Comparison of ENCODE assay signal across 1 cellular context in genomic region chr2:240868286-240869108, GRCh38.
TF ChIP-seq lines count a peak whose summit lies in the region.

Gene AGXT (plus strand): TSS chr2:240868824. CDS start chr2:240868866, 42 bp downstream.

TF ChIP-seq in HepG2, 621 proteins besides CTCF, POLR2A, EP300 and RAD21 (continued from another document and continues in another):
- TF ChIP-seq, protein P1, sequence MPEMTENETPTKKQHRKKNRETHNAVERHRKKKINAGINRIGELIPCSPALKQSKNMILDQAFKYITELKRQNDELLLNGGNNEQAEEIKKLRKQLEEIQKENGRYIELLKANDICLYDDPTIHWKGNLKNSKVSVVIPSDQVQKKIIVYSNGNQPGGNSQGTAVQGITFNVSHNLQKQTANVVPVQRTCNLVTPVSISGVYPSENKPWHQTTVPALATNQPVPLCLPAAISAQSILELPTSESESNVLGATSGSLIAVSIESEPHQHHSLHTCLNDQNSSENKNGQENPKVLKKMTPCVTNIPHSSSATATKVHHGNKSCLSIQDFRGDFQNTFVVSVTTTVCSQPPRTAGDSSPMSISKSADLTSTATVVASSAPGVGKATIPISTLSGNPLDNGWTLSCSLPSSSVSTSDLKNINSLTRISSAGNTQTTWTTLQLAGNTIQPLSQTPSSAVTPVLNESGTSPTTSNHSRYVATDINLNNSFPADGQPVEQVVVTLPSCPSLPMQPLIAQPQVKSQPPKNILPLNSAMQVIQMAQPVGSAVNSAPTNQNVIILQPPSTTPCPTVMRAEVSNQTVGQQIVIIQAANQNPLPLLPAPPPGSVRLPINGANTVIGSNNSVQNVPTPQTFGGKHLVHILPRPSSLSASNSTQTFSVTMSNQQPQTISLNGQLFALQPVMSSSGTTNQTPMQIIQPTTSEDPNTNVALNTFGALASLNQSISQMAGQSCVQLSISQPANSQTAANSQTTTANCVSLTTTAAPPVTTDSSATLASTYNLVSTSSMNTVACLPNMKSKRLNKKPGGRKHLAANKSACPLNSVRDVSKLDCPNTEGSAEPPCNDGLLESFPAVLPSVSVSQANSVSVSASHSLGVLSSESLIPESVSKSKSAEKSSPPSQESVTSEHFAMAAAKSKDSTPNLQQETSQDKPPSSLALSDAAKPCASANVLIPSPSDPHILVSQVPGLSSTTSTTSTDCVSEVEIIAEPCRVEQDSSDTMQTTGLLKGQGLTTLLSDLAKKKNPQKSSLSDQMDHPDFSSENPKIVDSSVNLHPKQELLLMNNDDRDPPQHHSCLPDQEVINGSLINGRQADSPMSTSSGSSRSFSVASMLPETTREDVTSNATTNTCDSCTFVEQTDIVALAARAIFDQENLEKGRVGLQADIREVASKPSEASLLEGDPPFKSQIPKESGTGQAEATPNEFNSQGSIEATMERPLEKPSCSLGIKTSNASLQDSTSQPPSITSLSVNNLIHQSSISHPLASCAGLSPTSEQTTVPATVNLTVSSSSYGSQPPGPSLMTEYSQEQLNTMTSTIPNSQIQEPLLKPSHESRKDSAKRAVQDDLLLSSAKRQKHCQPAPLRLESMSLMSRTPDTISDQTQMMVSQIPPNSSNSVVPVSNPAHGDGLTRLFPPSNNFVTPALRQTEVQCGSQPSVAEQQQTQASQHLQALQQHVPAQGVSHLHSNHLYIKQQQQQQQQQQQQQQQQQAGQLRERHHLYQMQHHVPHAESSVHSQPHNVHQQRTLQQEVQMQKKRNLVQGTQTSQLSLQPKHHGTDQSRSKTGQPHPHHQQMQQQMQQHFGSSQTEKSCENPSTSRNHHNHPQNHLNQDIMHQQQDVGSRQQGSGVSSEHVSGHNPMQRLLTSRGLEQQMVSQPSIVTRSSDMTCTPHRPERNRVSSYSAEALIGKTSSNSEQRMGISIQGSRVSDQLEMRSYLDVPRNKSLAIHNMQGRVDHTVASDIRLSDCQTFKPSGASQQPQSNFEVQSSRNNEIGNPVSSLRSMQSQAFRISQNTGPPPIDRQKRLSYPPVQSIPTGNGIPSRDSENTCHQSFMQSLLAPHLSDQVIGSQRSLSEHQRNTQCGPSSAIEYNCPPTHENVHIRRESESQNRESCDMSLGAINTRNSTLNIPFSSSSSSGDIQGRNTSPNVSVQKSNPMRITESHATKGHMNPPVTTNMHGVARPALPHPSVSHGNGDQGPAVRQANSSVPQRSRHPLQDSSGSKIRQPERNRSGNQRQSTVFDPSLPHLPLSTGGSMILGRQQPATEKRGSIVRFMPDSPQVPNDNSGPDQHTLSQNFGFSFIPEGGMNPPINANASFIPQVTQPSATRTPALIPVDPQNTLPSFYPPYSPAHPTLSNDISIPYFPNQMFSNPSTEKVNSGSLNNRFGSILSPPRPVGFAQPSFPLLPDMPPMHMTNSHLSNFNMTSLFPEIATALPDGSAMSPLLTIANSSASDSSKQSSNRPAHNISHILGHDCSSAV (CRISPR knock-in tag; IDR thresholded peaks at IDR 0.05; ENCODE audit: borderline replicate concordance), result no peak
- TF ChIP-seq ZNF891 (CRISPR knock-in tag; IDR thresholded peaks at IDR 0.05) (0 out of 2 replicates have a peak, but pooled peaks have one; percentile 61), SP5 (CRISPR knock-in tag; IDR thresholded peaks at IDR 0.05; ENCODE audit: borderline replicate concordance, low read depth) (peak; percentile 50; the same call in 1 of the 2 replicates), SRY (CRISPR knock-in tag; IDR thresholded peaks at IDR 0.05) (peak; percentile 59; the same call in 1 of the 2 replicates), ZNF276 (CRISPR knock-in tag; IDR thresholded peaks at IDR 0.05; ENCODE audit: low read depth) (peak; percentile 90; the same call in 1 of the 2 replicates), ZZZ3 (CRISPR knock-in tag; IDR thresholded peaks at IDR 0.05; ENCODE audit: borderline replicate concordance) (no peak; the same call in 1 of the 2 replicates), ZFX (CRISPR knock-in tag; IDR thresholded peaks at IDR 0.05; ENCODE audit: low read depth) (peak; percentile 91), ZXDC (CRISPR knock-in tag; IDR thresholded peaks at IDR 0.05) (peak; percentile 46; the same call in 1 of the 2 replicates), TFAP4 (IDR thresholded peaks at IDR 0.05; ENCODE audit: borderline replicate concordance, low read depth) (peak; percentile 88), ARHGAP35 (CRISPR knock-in tag; IDR thresholded peaks at IDR 0.05; ENCODE audit: borderline replicate concordance) (no peak), CBFB (CRISPR knock-in tag; IDR thresholded peaks at IDR 0.05) (peak; percentile 47; the same call in 1 of the 2 replicates), SAP130 (CRISPR knock-in tag; IDR thresholded peaks at IDR 0.05; ENCODE audit: low read depth) (peak; percentile 82), KLF11 (CRISPR knock-in tag; IDR thresholded peaks at IDR 0.05) (peak; percentile 44; the same call in 1 of the 2 replicates), MAFG (CRISPR knock-in tag; IDR thresholded peaks at IDR 0.05) (0 out of 2 replicates have a peak, but pooled peaks have one; percentile 5), ATF7-NPFF (CRISPR knock-in tag; IDR thresholded peaks at IDR 0.05; ENCODE audit: low read depth) (peak; percentile 81), PHF8 (CRISPR knock-in tag; IDR thresholded peaks at IDR 0.05) (peak; percentile 61), RFXAP (CRISPR knock-in tag; IDR thresholded peaks at IDR 0.05; ENCODE audit: borderline replicate concordance) (0 out of 2 replicates have a peak, but pooled peaks have one; percentile 45), MEIS2 (CRISPR knock-in tag; IDR thresholded peaks at IDR 0.05) (peak; percentile 62; the same call in 1 of the 2 replicates), HNRNPL (IDR thresholded peaks at IDR 0.05; ENCODE audit: low read depth, low read length) (peak; percentile 65; the same call in 1 of the 2 replicates), POLR2AphosphoS5 (IDR thresholded peaks at IDR 0.05; ENCODE audit: low read depth, low read length) (peak; percentile 59), SAFB2 (CRISPR knock-in tag; IDR thresholded peaks at IDR 0.05; ENCODE audit: borderline replicate concordance, low read depth) (peak; percentile 43; the same call in 1 of the 2 replicates), NKX3-1 (CRISPR knock-in tag; IDR thresholded peaks at IDR 0.05) (peak; percentile 56; the same call in 1 of the 2 replicates), HNRNPLL (IDR thresholded peaks at IDR 0.05; ENCODE audit: low read depth, low read length, poor library complexity, severe bottlenecking) (peak; percentile 18), AKAP8 (CRISPR knock-in tag; IDR thresholded peaks at IDR 0.05) (peak; percentile 49; the same call in 1 of the 2 replicates), GZF1 (CRISPR knock-in tag; IDR thresholded peaks at IDR 0.05) (peak; percentile 26; the same call in 1 of the 2 replicates)
- TF ChIP-seq, protein P2, sequence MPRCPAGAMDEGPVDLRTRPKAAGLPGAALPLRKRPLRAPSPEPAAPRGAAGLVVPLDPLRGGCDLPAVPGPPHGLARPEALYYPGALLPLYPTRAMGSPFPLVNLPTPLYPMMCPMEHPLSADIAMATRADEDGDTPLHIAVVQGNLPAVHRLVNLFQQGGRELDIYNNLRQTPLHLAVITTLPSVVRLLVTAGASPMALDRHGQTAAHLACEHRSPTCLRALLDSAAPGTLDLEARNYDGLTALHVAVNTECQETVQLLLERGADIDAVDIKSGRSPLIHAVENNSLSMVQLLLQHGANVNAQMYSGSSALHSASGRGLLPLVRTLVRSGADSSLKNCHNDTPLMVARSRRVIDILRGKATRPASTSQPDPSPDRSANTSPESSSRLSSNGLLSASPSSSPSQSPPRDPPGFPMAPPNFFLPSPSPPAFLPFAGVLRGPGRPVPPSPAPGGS (CRISPR knock-in tag; IDR thresholded peaks at IDR 0.05), result peak; percentile 43; the same call in 1 of the 2 replicates
- TF ChIP-seq, protein P3, sequence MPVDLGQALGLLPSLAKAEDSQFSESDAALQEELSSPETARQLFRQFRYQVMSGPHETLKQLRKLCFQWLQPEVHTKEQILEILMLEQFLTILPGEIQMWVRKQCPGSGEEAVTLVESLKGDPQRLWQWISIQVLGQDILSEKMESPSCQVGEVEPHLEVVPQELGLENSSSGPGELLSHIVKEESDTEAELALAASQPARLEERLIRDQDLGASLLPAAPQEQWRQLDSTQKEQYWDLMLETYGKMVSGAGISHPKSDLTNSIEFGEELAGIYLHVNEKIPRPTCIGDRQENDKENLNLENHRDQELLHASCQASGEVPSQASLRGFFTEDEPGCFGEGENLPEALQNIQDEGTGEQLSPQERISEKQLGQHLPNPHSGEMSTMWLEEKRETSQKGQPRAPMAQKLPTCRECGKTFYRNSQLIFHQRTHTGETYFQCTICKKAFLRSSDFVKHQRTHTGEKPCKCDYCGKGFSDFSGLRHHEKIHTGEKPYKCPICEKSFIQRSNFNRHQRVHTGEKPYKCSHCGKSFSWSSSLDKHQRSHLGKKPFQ (CRISPR knock-in tag; IDR thresholded peaks at IDR 0.05; ENCODE audit: insufficient replicate concordance), result no peak
- TF ChIP-seq, protein P4, sequence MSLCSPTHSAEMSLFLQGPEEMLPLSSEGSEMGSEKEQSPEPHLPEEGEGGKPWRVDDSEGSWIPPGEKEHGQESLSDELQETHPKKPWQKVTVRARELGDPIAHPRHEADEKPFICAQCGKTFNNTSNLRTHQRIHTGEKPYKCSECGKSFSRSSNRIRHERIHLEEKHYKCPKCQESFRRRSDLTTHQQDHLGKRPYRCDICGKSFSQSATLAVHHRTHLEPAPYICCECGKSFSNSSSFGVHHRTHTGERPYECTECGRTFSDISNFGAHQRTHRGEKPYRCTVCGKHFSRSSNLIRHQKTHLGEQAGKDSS (CRISPR knock-in tag; IDR thresholded peaks at IDR 0.05; ENCODE audit: borderline replicate concordance, low read depth), result peak; percentile 88; the same call in 1 of the 2 replicates
- TF ChIP-seq, protein P5, sequence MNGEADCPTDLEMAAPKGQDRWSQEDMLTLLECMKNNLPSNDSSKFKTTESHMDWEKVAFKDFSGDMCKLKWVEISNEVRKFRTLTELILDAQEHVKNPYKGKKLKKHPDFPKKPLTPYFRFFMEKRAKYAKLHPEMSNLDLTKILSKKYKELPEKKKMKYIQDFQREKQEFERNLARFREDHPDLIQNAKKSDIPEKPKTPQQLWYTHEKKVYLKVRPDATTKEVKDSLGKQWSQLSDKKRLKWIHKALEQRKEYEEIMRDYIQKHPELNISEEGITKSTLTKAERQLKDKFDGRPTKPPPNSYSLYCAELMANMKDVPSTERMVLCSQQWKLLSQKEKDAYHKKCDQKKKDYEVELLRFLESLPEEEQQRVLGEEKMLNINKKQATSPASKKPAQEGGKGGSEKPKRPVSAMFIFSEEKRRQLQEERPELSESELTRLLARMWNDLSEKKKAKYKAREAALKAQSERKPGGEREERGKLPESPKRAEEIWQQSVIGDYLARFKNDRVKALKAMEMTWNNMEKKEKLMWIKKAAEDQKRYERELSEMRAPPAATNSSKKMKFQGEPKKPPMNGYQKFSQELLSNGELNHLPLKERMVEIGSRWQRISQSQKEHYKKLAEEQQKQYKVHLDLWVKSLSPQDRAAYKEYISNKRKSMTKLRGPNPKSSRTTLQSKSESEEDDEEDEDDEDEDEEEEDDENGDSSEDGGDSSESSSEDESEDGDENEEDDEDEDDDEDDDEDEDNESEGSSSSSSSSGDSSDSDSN (CRISPR knock-in tag; IDR thresholded peaks at IDR 0.05), result peak; percentile 74
- TF ChIP-seq, protein P6, sequence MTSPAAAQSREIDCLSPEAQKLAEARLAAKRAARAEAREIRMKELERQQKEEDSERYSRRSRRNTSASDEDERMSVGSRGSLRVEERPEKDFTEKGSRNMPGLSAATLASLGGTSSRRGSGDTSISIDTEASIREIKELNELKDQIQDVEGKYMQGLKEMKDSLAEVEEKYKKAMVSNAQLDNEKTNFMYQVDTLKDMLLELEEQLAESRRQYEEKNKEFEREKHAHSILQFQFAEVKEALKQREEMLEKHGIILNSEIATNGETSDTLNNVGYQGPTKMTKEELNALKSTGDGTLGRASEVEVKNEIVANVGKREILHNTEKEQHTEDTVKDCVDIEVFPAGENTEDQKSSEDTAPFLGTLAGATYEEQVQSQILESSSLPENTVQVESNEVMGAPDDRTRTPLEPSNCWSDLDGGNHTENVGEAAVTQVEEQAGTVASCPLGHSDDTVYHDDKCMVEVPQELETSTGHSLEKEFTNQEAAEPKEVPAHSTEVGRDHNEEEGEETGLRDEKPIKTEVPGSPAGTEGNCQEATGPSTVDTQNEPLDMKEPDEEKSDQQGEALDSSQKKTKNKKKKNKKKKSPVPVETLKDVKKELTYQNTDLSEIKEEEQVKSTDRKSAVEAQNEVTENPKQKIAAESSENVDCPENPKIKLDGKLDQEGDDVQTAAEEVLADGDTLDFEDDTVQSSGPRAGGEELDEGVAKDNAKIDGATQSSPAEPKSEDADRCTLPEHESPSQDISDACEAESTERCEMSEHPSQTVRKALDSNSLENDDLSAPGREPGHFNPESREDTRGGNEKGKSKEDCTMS (CRISPR knock-in tag; conservative IDR thresholded peaks at IDR 0.05), result no peak
